15 cellular contexts compared by ENCODE assay signal in the genomic region with DNA sequence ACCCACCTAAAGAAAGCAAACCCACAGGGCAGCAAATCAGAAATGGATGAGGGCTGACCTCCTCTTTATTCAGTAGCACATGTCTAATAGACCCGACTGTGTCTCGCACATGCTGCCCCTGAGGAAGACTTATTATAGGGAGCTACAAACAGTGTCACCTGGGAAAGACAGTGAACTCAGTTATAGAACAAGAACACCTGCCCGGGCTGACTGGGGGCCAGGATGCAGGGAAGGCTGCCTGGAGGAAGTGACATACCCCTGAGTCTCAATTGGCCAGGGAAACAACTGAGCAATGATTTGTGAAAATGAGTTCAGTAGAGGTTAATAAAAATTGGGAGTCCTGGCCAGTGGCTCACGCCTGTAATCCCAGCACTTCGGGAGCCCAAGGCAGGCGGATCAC.
DNase-seq lines count a peak whose midpoint lies in the region; ATAC-seq, FAIRE-seq and TF ChIP-seq lines count a peak whose summit lies in the region.
"Had no signal": no experiment of that assay in that cellular context is flagged by ENCODE, and none has a peak within 500 bp of the region (broad histone marks: within the 10 kb centered on the region; RNA-seq: fewer than 3 reads in every experiment).

No MANE protein-coding gene starts in this region.

- no peaks in the 10 kb centered on the region for H3K9me3 ChIP-seq in GM12878 (replicated peaks; ENCODE audit: control insufficient read depth, insufficient read depth, low read length)
- H3K9me3 ChIP-seq in CD4-positive, alpha-beta T cell (ENCODE audit: control insufficient read depth, low read length), result no peaks in the 10 kb centered on the region
- H3K9me3 ChIP-seq: SJSA1 had no signal

- H2AFZ ChIP-seq in GM12878 (ENCODE audit: control insufficient read depth, low read depth, low read length), result no peak overlapping the region

- in situ Hi-C loops in GM12878 (cut with MboI), result no loop called here

- H3K36me3 Mint-ChIP-seq in stimulated activated naive CD8-positive, alpha-beta T cell treated with anti-CD3 and anti-CD28 coated beads, Interleukin-15, Interleukin-2, amounts not matched to agents 100 ng/mL and 50 ng/mL, for 24 hours (ENCODE audit: low read depth), result peaks cover 9% of the 10 kb centered on the region
- H3K36me3 Mint-ChIP-seq in neural crest cell (ENCODE audit: low read depth), result peaks cover 13% of the 10 kb centered on the region
- peaks cover 5% of the 10 kb centered on the region for H3K36me3 Mint-ChIP-seq in CD4-positive, alpha-beta T cell (ENCODE audit: low read depth)

- TF ChIP-seq POLR2A in GM12878 (IDR thresholded peaks at IDR 0.05; ENCODE audit: low read depth, low read length), result no peak

- DNase-seq in stimulated activated naive CD8-positive, alpha-beta T cell treated with anti-CD3 and anti-CD28 coated beads, Interleukin-15, amount 100 ng/mL, for 72 hours, result no peak
- no peak for DNase-seq in GM12878 (ENCODE audit: low read depth, low spot score)
- no peak for DNase-seq in neural crest cell (ENCODE audit: low read depth, low spot score)
- no peak for DNase-seq in NCI-H146 treated with DMSO at 0.1 percent for 48 hours (lab: John Stamatoyannopoulos, UW; ENCODE audit: unreplicated experiment)
- no peak for DNase-seq in CD4-positive, alpha-beta T cell
- DNase-seq in DMS79 treated with DMSO at 0.1 percent for 48 hours (lab: John Stamatoyannopoulos, UW), result no peak
- DNase-seq: AML-193, GDM1, NCI-H2081 treated with DMSO at 0.1 percent for 48 hours, NCI-H2227 treated with DMSO at 0.1 percent for 48 hours, OCI-M1 had no signal

- TF ChIP-seq EP300 in GM12878 (IDR thresholded peaks at IDR 0.05; ENCODE audit: borderline replicate concordance in 1 of 2, control insufficient read depth in 1 of 2, low read depth in 2 of 2, low read length in 2 of 2), result no peak

- H3K4me3 ChIP-seq in GM12878, result no peak overlapping the region
- H3K4me3 ChIP-seq: SJSA1 had no signal

- no TSS peak for BruUV-seq in GM12878 (replicated peaks; lab: Mats Ljungman, UMichigan)

- no peaks in the 10 kb centered on the region for H3K27me3 Mint-ChIP-seq in stimulated activated naive CD8-positive, alpha-beta T cell treated with anti-CD3 and anti-CD28 coated beads, Interleukin-15, Interleukin-2, amounts not matched to agents 100 ng/mL and 50 ng/mL, for 24 hours
- no peaks in the 10 kb centered on the region for H3K27me3 Mint-ChIP-seq in stimulated activated naive CD8-positive, alpha-beta T cell treated with anti-CD3 and anti-CD28 coated beads, Interleukin-15, amount 100 ng/mL, for 72 hours
- no peaks in the 10 kb centered on the region for H3K27me3 Mint-ChIP-seq in neural crest cell (ENCODE audit: low read depth)
- H3K27me3 Mint-ChIP-seq in CD4-positive, alpha-beta T cell, result no peaks in the 10 kb centered on the region
- H3K27me3 Mint-ChIP-seq: CD4-positive, CD25-positive, alpha-beta regulatory T cell had no signal

- SMC1A ChIA-PET in GM12878 (lab: Charles Lee; ENCODE audit: uncharacterized antibody, unreplicated experiment), result interaction anchor here (1.1 to 1.9 kb wide), 3 partner anchors 11 to 108 kb away, joined by 3 to 6 read pairs (median 4); no protein-coding TSS in a partner anchor

- H3K9ac ChIP-seq in GM12878 (ENCODE audit: control insufficient read depth, insufficient read depth, low read length), result no peak overlapping the region

- intact Hi-C loops in GM12878 (cut with micrococcal nuclease; ENCODE audit: unreplicated experiment), result no loop called here
- intact Hi-C loops in CD4-positive, alpha-beta T cell (cut with DNase I, micrococcal nuclease), result no loop called here

- CTCF ChIA-PET in GM12878 (lab: Yijun Ruan, JAX), result interaction anchor here (0.9 to 3.1 kb wide), 3 partner anchors 9 to 36 kb away, joined by 3 to 12 read pairs (median 5); no protein-coding TSS in a partner anchor
- CTCF ChIA-PET in CD4-positive, alpha-beta T cell (lab: Charles Lee), result interaction anchor here (1.3 kb wide), 1 partner anchor 9 kb away, joined by 3 read pairs; no protein-coding TSS in a partner anchor

- no peak for FAIRE-seq in GM12878 (lab: Jason Lieb, UNC)
- FAIRE-seq: H54 had no signal

- 90% methylated on average over 6 of the region's 6 CpGs for WGBS in GM12878 (ENCODE audit: insufficient coverage, insufficient replicate concordance, low lambda C conversion rate, missing lambda C conversion rate)

- no peak for ATAC-seq in stimulated activated naive CD8-positive, alpha-beta T cell treated with anti-CD3 and anti-CD28 coated beads, Interleukin-15, amount 100 ng/mL, for 72 hours
- ATAC-seq in GM12878, result no peak
- no peak for ATAC-seq in CD4-positive, alpha-beta T cell (ENCODE audit: poor library complexity)

- TF ChIP-seq RAD21 in GM12878 (IDR thresholded peaks at IDR 0.05; ENCODE audit: insufficient read depth, low read depth, low read length), result no peak

- no peaks in the 10 kb centered on the region for H3K36me3 ChIP-seq in GM12878 (ENCODE audit: control insufficient read depth in 2 of 2, insufficient read depth in 2 of 2, low read length in 1 of 2)
- H3K36me3 ChIP-seq: SJSA1 had no signal

- no peaks in the 10 kb centered on the region for H3K9me3 Mint-ChIP-seq in stimulated activated naive CD8-positive, alpha-beta T cell treated with anti-CD3 and anti-CD28 coated beads, Interleukin-15, Interleukin-2, amounts not matched to agents 100 ng/mL and 50 ng/mL, for 24 hours
- peaks cover 0 to 5% of the 10 kb centered on the region in 2 donors for H3K9me3 Mint-ChIP-seq in stimulated activated naive CD8-positive, alpha-beta T cell treated with anti-CD3 and anti-CD28 coated beads, Interleukin-15, amount 100 ng/mL, for 72 hours
- H3K9me3 Mint-ChIP-seq in neural crest cell, result peaks cover 2% of the 10 kb centered on the region
- H3K9me3 Mint-ChIP-seq in CD4-positive, alpha-beta T cell, result peaks cover 3% of the 10 kb centered on the region

- POLR2A ChIA-PET in GM12878 (lab: Charles Lee), result interaction anchor here (0.6 kb wide), 1 partner anchor 182 kb away, joined by 4 read pairs; no protein-coding TSS in a partner anchor
- POLR2A ChIA-PET in CD4-positive, alpha-beta T cell (lab: Charles Lee), result no interaction called here

- RAD21 ChIA-PET in GM12878 (lab: Charles Lee; ENCODE audit: unreplicated experiment), result interaction anchor here (1.5 to 1.6 kb wide), 2 partner anchors 10 to 12 kb away, joined by 7 to 10 read pairs; no protein-coding TSS in a partner anchor

- H3K27me3 ChIP-seq in GM12878 (replicated peaks in 1 of 2; ENCODE audit: control insufficient read depth in 2 of 2, insufficient read depth in 2 of 2, low read length in 1 of 2), result no peaks in the 10 kb centered on the region
- no peaks in the 10 kb centered on the region for H3K27me3 ChIP-seq in CD4-positive, alpha-beta T cell (ENCODE audit: control insufficient read depth, insufficient read depth, low read length)
- H3K27me3 ChIP-seq: SJSA1 had no signal

- H3K4me1 Mint-ChIP-seq in stimulated activated naive CD8-positive, alpha-beta T cell treated with anti-CD3 and anti-CD28 coated beads, Interleukin-15, Interleukin-2, amounts not matched to agents 100 ng/mL and 50 ng/mL, for 24 hours (ENCODE audit: low read depth), result peaks cover 25% of the 10 kb centered on the region
- peaks cover 9% of the 10 kb centered on the region for H3K4me1 Mint-ChIP-seq in stimulated activated naive CD8-positive, alpha-beta T cell treated with anti-CD3 and anti-CD28 coated beads, Interleukin-15, amount 100 ng/mL, for 72 hours
- H3K4me1 Mint-ChIP-seq in neural crest cell, result peaks cover 20% of the 10 kb centered on the region
- H3K4me1 Mint-ChIP-seq in CD4-positive, alpha-beta T cell (ENCODE audit: low read depth), result no peaks in the 10 kb centered on the region

- TF ChIP-seq CTCF in GM12878 (IDR thresholded peaks at IDR 0.05 in 2 of 3, conservative IDR thresholded peaks at IDR 0.05 in 1 of 3; ENCODE audit: control insufficient read depth in 2 of 3, extremely low read depth in 1 of 3, insufficient read depth in 1 of 3, low read depth in 3 of 3, low read length in 3 of 3) (no peak), neural crest cell (conservative IDR thresholded peaks at IDR 0.05) (no peak)
- TF ChIP-seq CTCF in CD4-positive, alpha-beta T cell (IDR thresholded peaks at IDR 0.05), result no peak

- H3K4me2 ChIP-seq in GM12878 (ENCODE audit: control insufficient read depth, insufficient read depth), result no peak overlapping the region

- no peak overlapping the region for H3K4me3 Mint-ChIP-seq in stimulated activated naive CD8-positive, alpha-beta T cell treated with anti-CD3 and anti-CD28 coated beads, Interleukin-15, Interleukin-2, amounts not matched to agents 100 ng/mL and 50 ng/mL, for 24 hours
- no peak overlapping the region for H3K4me3 Mint-ChIP-seq in stimulated activated naive CD8-positive, alpha-beta T cell treated with anti-CD3 and anti-CD28 coated beads, Interleukin-15, amount 100 ng/mL, for 72 hours
- H3K4me3 Mint-ChIP-seq in neural crest cell, result peak overlapping the region; percentile 8
- no peak overlapping the region for H3K4me3 Mint-ChIP-seq in CD4-positive, alpha-beta T cell
- H3K4me3 Mint-ChIP-seq: CD4-positive, CD25-positive, alpha-beta regulatory T cell had no signal

- peaks cover 34% of the 10 kb centered on the region for H3K4me1 ChIP-seq in GM12878 (ENCODE audit: control insufficient read depth, insufficient read depth, low read length)

- 0 out of 2 replicates have a peak overlapping the region, but pooled peaks have one; percentile 1 for H3K27ac ChIP-seq in GM12878 (ENCODE audit: control insufficient read depth, insufficient read depth)
- H3K27ac ChIP-seq in CD4-positive, alpha-beta T cell (ENCODE audit: low read depth, low read length), result no peak overlapping the region
- H3K27ac ChIP-seq: SJSA1 had no signal

- H4K20me1 ChIP-seq in GM12878 (ENCODE audit: control insufficient read depth, insufficient read depth), result no peaks in the 10 kb centered on the region

- H3K79me2 ChIP-seq in GM12878 (ENCODE audit: control insufficient read depth, insufficient read depth, low read length), result peaks cover 23% of the 10 kb centered on the region

- peak overlapping the region; percentile 1 for H3K27ac Mint-ChIP-seq in stimulated activated naive CD8-positive, alpha-beta T cell treated with anti-CD3 and anti-CD28 coated beads, Interleukin-15, Interleukin-2, amounts not matched to agents 100 ng/mL and 50 ng/mL, for 24 hours
- H3K27ac Mint-ChIP-seq in stimulated activated naive CD8-positive, alpha-beta T cell treated with anti-CD3 and anti-CD28 coated beads, Interleukin-15, amount 100 ng/mL, for 72 hours, result peak overlapping the region in 1 of 2 donors; percentile 66
- H3K27ac Mint-ChIP-seq in neural crest cell (ENCODE audit: unreplicated experiment), result no peak overlapping the region
- no peak overlapping the region for H3K27ac Mint-ChIP-seq in CD4-positive, alpha-beta T cell
- H3K27ac Mint-ChIP-seq: CD4-positive, CD25-positive, alpha-beta regulatory T cell had no signal
